ENCODE assay signal across 14 cellular contexts in genomic region chr10:86518781-86519180, GRCh38. TPM values are rescaled to one million over a fixed set of nuclear protein-coding genes. Genes with fewer than 3 reads are reported as not detected.
DNase-seq lines count a peak whose midpoint lies in the region; ATAC-seq and TF ChIP-seq lines count a peak whose summit lies in the region.
"Had no signal": no experiment of that assay in that cellular context is flagged by ENCODE, and none has a peak within 500 bp of the region (broad histone marks: within the 10 kb centered on the region; RNA-seq: fewer than 3 reads in every experiment).

No MANE protein-coding gene starts in this region.

- TF ChIP-seq CTCF in MCF 10A (IDR thresholded peaks at IDR 0.05; ENCODE audit: unreplicated experiment) (no peak), breast epithelium (IDR thresholded peaks at IDR 0.05) (no peak), PC-9 (conservative IDR thresholded peaks at IDR 0.05) (no peak), epithelial cell of proximal tubule (conservative IDR thresholded peaks at IDR 0.05; ENCODE audit: low read depth, low read length) (no peak), ascending aorta (IDR thresholded peaks at IDR 0.05) (no peak)

- H3K27me3 Mint-ChIP-seq in MCF 10A (ENCODE audit: insufficient read depth, unreplicated experiment), result no peaks in the 10 kb centered on the region
- H3K27me3 Mint-ChIP-seq in stimulated activated naive CD8-positive, alpha-beta T cell treated with anti-CD3 and anti-CD28 coated beads, Interleukin-15, amount 100 ng/mL, for 72 hours, result no peaks in the 10 kb centered on the region
- H3K27me3 Mint-ChIP-seq: stimulated activated memory B cell treated with anti-CD40 and anti-IgM and Interleukin-4, amounts not matched to agents 10 μg/mL and 1 μg/mL and 100 μg/mL, for 72 hours had no signal

- H3K4me1 ChIP-seq in breast epithelium (peaks cover 0 to 21% of the 10 kb centered on the region in 2 donors), PC-9 (replicated peaks; ENCODE audit: insufficient read depth) (peaks cover 28% of the 10 kb centered on the region), ascending aorta (peaks cover 9 to 30% of the 10 kb centered on the region in 2 donors)

- H3K27ac ChIP-seq in breast epithelium (no peak overlapping the region), PC-9 (no peak overlapping the region), ascending aorta (no peak overlapping the region)
- H3K27ac ChIP-seq: SJCRH30 had no signal

- H3K27ac Mint-ChIP-seq in MCF 10A (ENCODE audit: low read depth, unreplicated experiment), result no peak overlapping the region
- no peak overlapping the region for H3K27ac Mint-ChIP-seq in stimulated activated naive CD8-positive, alpha-beta T cell treated with anti-CD3 and anti-CD28 coated beads, Interleukin-15, amount 100 ng/mL, for 72 hours
- H3K27ac Mint-ChIP-seq: endodermal cell; stimulated activated memory B cell treated with anti-CD40 and anti-IgM and Interleukin-4, amounts not matched to agents 10 μg/mL and 1 μg/mL and 100 μg/mL, for 72 hours had no signal

- peak overlapping the region; percentile 89; the same call in 1 of the 2 replicates for H3K4me2 ChIP-seq in PC-9

- H3K9me3 ChIP-seq in breast epithelium (no peaks in the 10 kb centered on the region), PC-9 (ENCODE audit: insufficient read depth, low read depth) (no peaks in the 10 kb centered on the region), ascending aorta (no peaks in the 10 kb centered on the region)
- H3K9me3 ChIP-seq: gastrocnemius medialis, SJCRH30 had no signal

- H3K9me2 ChIP-seq in PC-9 (ENCODE audit: insufficient read depth), result no peaks in the 10 kb centered on the region

- intact Hi-C loops in MCF 10A (cut with micrococcal nuclease) (no loop called here), breast epithelium (cut with DNase I; ENCODE audit: low total_unique reads) (no loop called here), PC-9 (cut with micrococcal nuclease; ENCODE audit: unreplicated experiment) (no loop called here), sciatic nerve (cut with DNase I) (no loop called here), ascending aorta (cut with DNase I) (no loop called here)

- H3K27me3 ChIP-seq in breast epithelium (no peaks in the 10 kb centered on the region), PC-9 (ENCODE audit: insufficient read depth, low read depth) (no peaks in the 10 kb centered on the region), ascending aorta (no peaks in the 10 kb centered on the region)
- H3K27me3 ChIP-seq: gastrocnemius medialis, SJCRH30 had no signal

- CTCF ChIA-PET in MCF 10A (lab: Yijun Ruan, JAX) (interaction anchor here (0.6 to 1.2 kb wide), 2 partner anchors 10 to 824 kb away, joined by 5 read pairs; no protein-coding TSS in a partner anchor), PC-9 (lab: Charles Lee) (no interaction called here)

- peaks cover 35% of the 10 kb centered on the region for H3K4me1 Mint-ChIP-seq in MCF 10A (ENCODE audit: insufficient read depth, unreplicated experiment)
- H3K4me1 Mint-ChIP-seq in stimulated activated naive CD8-positive, alpha-beta T cell treated with anti-CD3 and anti-CD28 coated beads, Interleukin-15, amount 100 ng/mL, for 72 hours, result peaks cover 76% of the 10 kb centered on the region

- DNase-seq in MCF 10A (ENCODE audit: unreplicated experiment) (no peak), breast epithelium (ENCODE audit: low spot score in 2 of 2) (no peak), PC-9 (no peak), epithelial cell of proximal tubule (ENCODE audit: low read depth) (no peak), sciatic nerve (ENCODE audit: low spot score) (no peak), ascending aorta (ENCODE audit: low spot score in 2 of 2) (no peak), epidermal melanocyte (ENCODE audit: insufficient read length, low spot score) (no peak)
- DNase-seq in stimulated activated naive CD8-positive, alpha-beta T cell treated with anti-CD3 and anti-CD28 coated beads, Interleukin-15, amount 100 ng/mL, for 72 hours, result no peak
- DNase-seq: AML-193; endodermal cell; gastrocnemius medialis; SJCRH30; stimulated activated CD4-positive, alpha-beta T cell treated with anti-CD3 and anti-CD28 coated beads, Interleukin-4, amount 100 ng/mL, for 1 hour had no signal

- H3K4me3 Mint-ChIP-seq in MCF 10A (ENCODE audit: unreplicated experiment), result peak overlapping the region; percentile 98
- peak overlapping the region; percentile 4 to 42 for H3K4me3 Mint-ChIP-seq in stimulated activated naive CD8-positive, alpha-beta T cell treated with anti-CD3 and anti-CD28 coated beads, Interleukin-15, amount 100 ng/mL, for 72 hours

- no peak for TF ChIP-seq POLR2A in breast epithelium (IDR thresholded peaks at IDR 0.05)

- H3F3A ChIP-seq in PC-9 (ENCODE audit: insufficient read depth, low read depth), result no peaks in the 10 kb centered on the region

- no peak overlapping the region for H2AFZ ChIP-seq in PC-9

- H3K4me3 ChIP-seq in breast epithelium (no peak overlapping the region), PC-9 (no peak overlapping the region), epithelial cell of proximal tubule (ENCODE audit: low read depth, low read length) (peak overlapping the region; percentile 0), ascending aorta (no peak overlapping the region)
- H3K4me3 ChIP-seq: SJCRH30 had no signal

- H3K79me2 ChIP-seq in PC-9 (ENCODE audit: low read depth), result peaks cover 94% of the 10 kb centered on the region

- H4K20me1 ChIP-seq in PC-9 (ENCODE audit: insufficient read depth), result peaks cover 42% of the 10 kb centered on the region

- POLR2A ChIA-PET in MCF 10A (lab: Yijun Ruan, JAX) (interaction anchor here (0.6 to 0.7 kb wide), 3 partner anchors 43 to 194 kb away, joined by 3 read pairs; no protein-coding TSS in a partner anchor), PC-9 (lab: Charles Lee; ENCODE audit: unreplicated experiment) (no interaction called here)

- BruUV-seq in MCF 10A (replicated peaks; lab: Mats Ljungman, UMichigan) (no TSS peak), PC-9 (replicated peaks; lab: Mats Ljungman, UMichigan) (no TSS peak)

- H3K9me3 Mint-ChIP-seq in MCF 10A (ENCODE audit: unreplicated experiment), result no peaks in the 10 kb centered on the region
- no peaks in the 10 kb centered on the region for H3K9me3 Mint-ChIP-seq in stimulated activated naive CD8-positive, alpha-beta T cell treated with anti-CD3 and anti-CD28 coated beads, Interleukin-15, amount 100 ng/mL, for 72 hours
- H3K9me3 Mint-ChIP-seq: endodermal cell; stimulated activated memory B cell treated with anti-CD40 and anti-IgM and Interleukin-4, amounts not matched to agents 10 μg/mL and 1 μg/mL and 100 μg/mL, for 72 hours had no signal

- ATAC-seq in stimulated activated naive CD8-positive, alpha-beta T cell treated with anti-CD3 and anti-CD28 coated beads, Interleukin-15, amount 100 ng/mL, for 72 hours, result no peak
- ATAC-seq in sciatic nerve, result no peak
- ATAC-seq: gastrocnemius medialis; stimulated activated memory B cell treated with anti-CD40 and anti-IgM and Interleukin-4, amounts not matched to agents 10 μg/mL and 1 μg/mL and 100 μg/mL, for 72 hours had no signal

- H3K36me3 ChIP-seq in breast epithelium (no peaks in the 10 kb centered on the region), PC-9 (ENCODE audit: low read depth) (peaks cover 14% of the 10 kb centered on the region; the same call in 1 of the 2 replicates), ascending aorta (peaks cover 12 to 22% of the 10 kb centered on the region in 2 donors)

- H3K36me3 Mint-ChIP-seq in MCF 10A (ENCODE audit: insufficient read depth, unreplicated experiment), result peaks cover 45% of the 10 kb centered on the region

RNA-seq across cellular contexts. Expression of gene WAPL, which starts 2.8 kb away (rescaled TPM):
- total RNA-seq in MCF 10A (2022), result 42.7 and 45.2 TPM in 2 replicates
- 10 to 100 TPM; 39.8 to 65.0 (median 49.5) TPM for total RNA-seq in breast epithelium
- total RNA-seq in PC-9 (2021), result 17.9 and 20.9 TPM in 2 replicates
- total RNA-seq in epithelial cell of proximal tubule, result 27.6 and 28.2 TPM in 2 replicates
- 34.2 TPM for total RNA-seq in sciatic nerve
- 14.7 TPM for total RNA-seq in ascending aorta
